Comparison of ENCODE assay signal across 2 cellular contexts in genomic region chr3:4698125-4698821, GRCh38.
TF ChIP-seq lines count a peak whose summit lies in the region.

No MANE protein-coding gene starts in this region.

TF ChIP-seq in IMR-90, 13 proteins besides CTCF, POLR2A, EP300 and RAD21 (continued from another document):
- TF ChIP-seq MXI1 (IDR thresholded peaks at IDR 0.05; ENCODE audit: borderline replicate concordance, low read depth, low read length) (no peak), CEBPB (IDR thresholded peaks at IDR 0.05; ENCODE audit: low read depth, low read length) (no peak), USF2 (IDR thresholded peaks at IDR 0.05; ENCODE audit: low read depth, low read length) (no peak), SMC3 (IDR thresholded peaks at IDR 0.05; ENCODE audit: low read depth, low read length) (no peak), MAFK (IDR thresholded peaks at IDR 0.05; ENCODE audit: low read depth, low read length) (peak; percentile 14; the same call in 1 of the 2 replicates), CHD1 (IDR thresholded peaks at IDR 0.05; ENCODE audit: low read depth, low read length) (no peak)

TF ChIP-seq in K562, 482 proteins besides CTCF, POLR2A, EP300 and RAD21:
- TF ChIP-seq ZBTB40 (IDR thresholded peaks at IDR 0.05) = peak; percentile 79
- peak; percentile 52 for TF ChIP-seq ZBTB40 (CRISPR knock-in tag; IDR thresholded peaks at IDR 0.05)
- TF ChIP-seq ZNF316 (IDR thresholded peaks at IDR 0.05) = peak; percentile 33; the same call in 1 of the 2 replicates
- TF ChIP-seq MTA1 (IDR thresholded peaks at IDR 0.05; ENCODE audit: borderline replicate concordance) = no peak
- TF ChIP-seq ZEB2 (IDR thresholded peaks at IDR 0.05) = no peak
- TF ChIP-seq SMARCC2 (IDR thresholded peaks at IDR 0.05; ENCODE audit: low read depth) = no peak
- TF ChIP-seq GTF2A2 (tag; IDR thresholded peaks at IDR 0.05) = no peak
- TF ChIP-seq NFIC (IDR thresholded peaks at IDR 0.05) = peak; percentile 61
TF ChIP-seq in K562: peak in this region for 3.
